ENCODE assay signal across 30 cellular contexts in genomic region chr2:26921323-26921722, GRCh38.
"Had no signal": no experiment of that assay in that cellular context is flagged by ENCODE, and none has a peak within 500 bp of the region (broad histone marks: within the 10 kb centered on the region; RNA-seq: fewer than 3 reads in every experiment).

No MANE protein-coding gene starts in this region.

- DNase-seq: activated CD4-positive, alpha-beta T cell treated with anti-CD3 and anti-CD28 coated beads for 36 hours; activated CD4-positive, alpha-beta T cell treated with anti-CD3 and anti-CD28 coated beads, Interleukin-2, amount 10 ng/mL, durations not matched to agents 7 days and 5 days; activated CD4-positive, alpha-beta T cell treated with anti-CD3 and anti-CD28 coated beads, Interleukin-2, amount 50 U/mL, for 48 hours; activated effector memory CD4-positive, alpha-beta T cell treated with anti-CD3 and anti-CD28 coated beads, Interleukin-2, amount 50 U/mL, for 16 hours; activated naive CD4-positive, alpha-beta T cell; activated naive CD4-positive, alpha-beta T cell treated with anti-CD3 and anti-CD28 coated beads, Interleukin-2, amount 50 U/mL, for 16 hours; activated naive CD8-positive, alpha-beta T cell treated with anti-CD3 and anti-CD28 coated beads for 36 hours; activated T-cell treated with anti-CD3 and anti-CD28 coated beads, Interleukin-2, amount 50 U/mL, for 1 hour; activated T-cell treated with anti-CD3 and anti-CD28 coated beads, Interleukin-2, amount 50 U/mL, for 72 hours; amniotic stem cell; central memory CD4-positive, alpha-beta T cell; KBM-7; NCI-H1105; NCI-H1417 treated with DMSO at 0.1 percent for 48 hours; NCI-H1694; NCI-H1930; NCI-H2081 treated with DMSO at 0.1 percent for 48 hours; NCI-H226; NCI-H446 treated with DMSO at 0.1 percent for 48 hours; NCI-H524; SHP77 treated with DMSO at 0.1 percent for 48 hours; SK-N-SH had no signal

- H3K9me3 ChIP-seq: ascending aorta, breast epithelium, SJSA1, SK-N-SH had no signal

- H3K4me3 ChIP-seq: ascending aorta, breast epithelium, SJSA1 had no signal

- H3K4me2 ChIP-seq: SK-N-SH had no signal

- H3K4me1 ChIP-seq: ascending aorta, breast epithelium had no signal

- H3K9me2 ChIP-seq: SK-N-SH had no signal

- H3K9me3 Mint-ChIP-seq: activated CD4-positive, alpha-beta T cell treated with anti-CD3 and anti-CD28 coated beads, Interleukin-2, amount 10 ng/mL, durations not matched to agents 7 days and 5 days; activated naive CD8-positive, alpha-beta T cell treated with anti-CD3 and anti-CD28 coated beads for 36 hours; activated T-cell treated with anti-CD3 and anti-CD28 coated beads, Interleukin-2, amount 50 U/mL, for 72 hours; activated T-helper 17 cell treated with anti-CD3 and anti-CD28 coated beads, Interleukin-2, amount 50 U/mL, for 72 hours; T-helper 1 cell treated with Interleukin-12 subunit alpha and Interleukin-12 subunit beta and Interleukin-4 antibody, amounts not matched to agents 30 μg/mL and 1 μg/mL, for 36 hours; T-helper 2 cell treated with Interferon-gamma antibody and Interleukin-4, amounts not matched to agents 5 μg/mL and 100 μg/mL, for 36 hours; WTC11 had no signal

- H3K4me1 Mint-ChIP-seq: activated CD4-positive, alpha-beta T cell treated with anti-CD3 and anti-CD28 coated beads, Interleukin-2, amount 10 ng/mL, durations not matched to agents 7 days and 5 days; activated T-helper 17 cell treated with anti-CD3 and anti-CD28 coated beads, Interleukin-2, amount 50 U/mL, for 72 hours had no signal

- H3K27ac Mint-ChIP-seq: activated CD4-positive, alpha-beta T cell treated with anti-CD3 and anti-CD28 coated beads for 36 hours; activated CD4-positive, alpha-beta T cell treated with anti-CD3 and anti-CD28 coated beads, Interleukin-2, amount 10 ng/mL, durations not matched to agents 7 days and 5 days; activated naive CD8-positive, alpha-beta T cell treated with anti-CD3 and anti-CD28 coated beads for 36 hours; activated T-cell treated with anti-CD3 and anti-CD28 coated beads, Interleukin-2, amount 50 U/mL, for 72 hours; activated T-helper 17 cell treated with anti-CD3 and anti-CD28 coated beads, Interleukin-2, amount 50 U/mL, for 72 hours; T-helper 1 cell treated with Interleukin-12 subunit alpha and Interleukin-12 subunit beta and Interleukin-4 antibody, amounts not matched to agents 30 μg/mL and 1 μg/mL, for 36 hours; T-helper 2 cell treated with Interferon-gamma antibody and Interleukin-4, amounts not matched to agents 5 μg/mL and 100 μg/mL, for 36 hours; WTC11 had no signal

- ATAC-seq: activated CD4-positive, alpha-beta T cell treated with anti-CD3 and anti-CD28 coated beads for 36 hours; activated CD4-positive, CD25-positive, alpha-beta regulatory T cell treated with anti-CD3 and anti-CD28 coated beads, Interleukin-2, amount 50 U/mL, for 24 hours; activated T-cell treated with anti-CD3 and anti-CD28 coated beads, Interleukin-2, amount 50 U/mL, for 72 hours; activated T-helper 17 cell treated with anti-CD3 and anti-CD28 coated beads, Interleukin-2, amount 50 U/mL, for 72 hours; WTC11 had no signal

- H3K36me3 Mint-ChIP-seq: activated naive CD8-positive, alpha-beta T cell treated with anti-CD3 and anti-CD28 coated beads for 36 hours; WTC11 had no signal

- H3K4me3 Mint-ChIP-seq: activated CD4-positive, alpha-beta T cell treated with anti-CD3 and anti-CD28 coated beads for 36 hours; activated CD4-positive, alpha-beta T cell treated with anti-CD3 and anti-CD28 coated beads, Interleukin-2, amount 10 ng/mL, durations not matched to agents 7 days and 5 days; activated naive CD8-positive, alpha-beta T cell treated with anti-CD3 and anti-CD28 coated beads for 36 hours; activated T-cell treated with anti-CD3 and anti-CD28 coated beads, Interleukin-2, amount 50 U/mL, for 72 hours; activated T-helper 17 cell treated with anti-CD3 and anti-CD28 coated beads, Interleukin-2, amount 50 U/mL, for 72 hours; T-helper 1 cell treated with Interleukin-12 subunit alpha and Interleukin-12 subunit beta and Interleukin-4 antibody, amounts not matched to agents 30 μg/mL and 1 μg/mL, for 36 hours; T-helper 2 cell treated with Interferon-gamma antibody and Interleukin-4, amounts not matched to agents 5 μg/mL and 100 μg/mL, for 36 hours; WTC11 had no signal

- H3K36me3 ChIP-seq: ascending aorta, breast epithelium, SJSA1 had no signal

- H3K9ac ChIP-seq: SK-N-SH had no signal

- H3K27ac ChIP-seq: ascending aorta, breast epithelium, SJSA1 had no signal

- H3K27me3 ChIP-seq: ascending aorta, breast epithelium had no signal
